In the genomic region with DNA sequence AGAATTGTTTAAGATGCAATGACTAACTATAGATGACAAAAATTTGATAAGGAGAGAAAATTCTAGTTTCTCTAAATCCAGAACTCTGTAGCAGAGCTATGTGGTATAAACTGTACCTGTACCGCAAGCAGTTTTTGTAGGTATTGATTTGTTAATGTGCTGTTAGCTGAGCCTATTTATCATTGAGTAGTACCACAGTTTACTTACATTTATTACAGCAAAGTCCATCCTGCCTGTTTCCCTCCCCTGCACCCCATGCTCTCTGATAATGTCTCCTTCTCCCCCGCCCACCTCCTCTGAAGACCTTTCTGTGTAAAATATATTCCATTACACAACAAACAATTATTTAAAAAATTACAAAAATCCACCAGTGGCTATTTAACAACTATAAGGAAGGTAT, we compare ENCODE assay signal across 39 cellular contexts.
"Had no signal": no experiment of that assay in that cellular context is flagged by ENCODE, and none has a peak within 500 bp of the region (broad histone marks: within the 10 kb centered on the region; RNA-seq: fewer than 3 reads in every experiment).

No MANE protein-coding gene starts in this region.

- H3K36me3 Mint-ChIP-seq: activated naive CD4-positive, alpha-beta T cell treated with anti-CD3 and anti-CD28 coated beads, Interleukin-2, amount 10 ng/mL, durations not matched to agents 7 days and 5 days; activated naive CD4-positive, alpha-beta T cell treated with anti-CD3 and anti-CD28 coated beads, Interleukin-2, amount 50 U/mL, for 24 hours; activated naive CD4-positive, alpha-beta T cell treated with anti-CD3 and anti-CD28 coated beads, Interleukin-2, amount 50 U/mL, for 72 hours; activated naive CD8-positive, alpha-beta T cell treated with anti-CD3 and anti-CD28 coated beads, Interleukin-2, amount 10 ng/mL, durations not matched to agents 7 days and 5 days; brain had no signal

- H3K27me3 ChIP-seq: adrenal gland, ascending aorta, body of pancreas, brain microvascular endothelial cell, breast epithelium, cardiac muscle cell had no signal

- FAIRE-seq: astrocyte, bronchial epithelial cell had no signal

- DNase-seq: activated effector memory CD4-positive, alpha-beta T cell treated with anti-CD3 and anti-CD28 coated beads, Interleukin-2, amount 50 U/mL, for 16 hours; activated effector memory CD4-positive, alpha-beta T cell treated with Interleukin-2 at 50 U/mL for 16 hours; activated gamma-delta T cell; activated gamma-delta T cell treated with Interleukin-2 at 50 U/mL for 16 hours; activated naive CD4-positive, alpha-beta T cell; activated naive CD4-positive, alpha-beta T cell treated with anti-CD3 and anti-CD28 coated beads for 36 hours; activated naive CD4-positive, alpha-beta T cell treated with anti-CD3 and anti-CD28 coated beads, Interleukin-2, amount 10 ng/mL, durations not matched to agents 7 days and 5 days; activated naive CD4-positive, alpha-beta T cell treated with anti-CD3 and anti-CD28 coated beads, Interleukin-2, amount 50 U/mL, for 16 hours; activated naive CD4-positive, alpha-beta T cell treated with Interleukin-2 at 50 U/mL for 16 hours; activated naive CD8-positive, alpha-beta T cell treated with anti-CD3 and anti-CD28 coated beads, Interleukin-2, amount 10 ng/mL, durations not matched to agents 7 days and 5 days; activated naive CD8-positive, alpha-beta T cell treated with anti-CD3 and anti-CD28 coated beads, Interleukin-2, amount 50 U/mL, for 24 hours; activated T-cell treated with anti-CD3 and anti-CD28 coated beads for 4 hours; activated T-cell treated with anti-CD3 and anti-CD28 coated beads, Interleukin-2, amount 50 U/mL, for 1 hour; activated T-cell treated with anti-CD3 and anti-CD28 coated beads, Interleukin-2, amount 50 U/mL, for 24 hours; activated T-cell treated with anti-CD3 and anti-CD28 coated beads, Interleukin-2, amount 50 U/mL, for 4 hours; activated T-cell treated with anti-CD3 and anti-CD28 coated beads, Interleukin-2, amount 50 U/mL, for 48 hours; activated T-cell treated with anti-CD3 and anti-CD28 coated beads, Interleukin-2, amount 50 U/mL, for 72 hours; adrenal gland; amniotic stem cell; amygdala; anterior cingulate cortex; aorta; body of pancreas; brain microvascular endothelial cell; caudate nucleus; central memory CD4-positive, alpha-beta T cell; cerebellar nuclear complex had no signal

- H3K4me1 ChIP-seq: adrenal gland, ascending aorta, body of pancreas, breast epithelium had no signal

- H3K4me3 ChIP-seq: adrenal gland, ascending aorta, body of pancreas, breast epithelium, cardiac muscle cell had no signal

- H3K36me3 ChIP-seq: adrenal gland, ascending aorta, brain microvascular endothelial cell, breast epithelium, cardiac muscle cell had no signal

- H3K27me3 Mint-ChIP-seq: activated naive CD4-positive, alpha-beta T cell treated with anti-CD3 and anti-CD28 coated beads, Interleukin-2, amount 10 ng/mL, durations not matched to agents 7 days and 5 days; central memory CD8-positive, alpha-beta T cell had no signal

- H3K9me3 ChIP-seq: adrenal gland, ascending aorta, body of pancreas had no signal

- H3K27ac ChIP-seq: adrenal gland, ascending aorta, body of pancreas, brain microvascular endothelial cell, breast epithelium, cardiac muscle cell had no signal

- H3K27ac Mint-ChIP-seq: activated naive CD4-positive, alpha-beta T cell treated with anti-CD3 and anti-CD28 coated beads for 36 hours; activated naive CD4-positive, alpha-beta T cell treated with anti-CD3 and anti-CD28 coated beads, Interleukin-2, amount 10 ng/mL, durations not matched to agents 7 days and 5 days; activated naive CD4-positive, alpha-beta T cell treated with anti-CD3 and anti-CD28 coated beads, Interleukin-2, amount 50 U/mL, for 24 hours; activated naive CD4-positive, alpha-beta T cell treated with anti-CD3 and anti-CD28 coated beads, Interleukin-2, amount 50 U/mL, for 72 hours; activated naive CD8-positive, alpha-beta T cell treated with anti-CD3 and anti-CD28 coated beads, Interleukin-2, amount 10 ng/mL, durations not matched to agents 7 days and 5 days; activated naive CD8-positive, alpha-beta T cell treated with anti-CD3 and anti-CD28 coated beads, Interleukin-2, amount 50 U/mL, for 24 hours; activated T-cell treated with anti-CD3 and anti-CD28 coated beads, Interleukin-2, amount 50 U/mL, for 24 hours; activated T-cell treated with anti-CD3 and anti-CD28 coated beads, Interleukin-2, amount 50 U/mL, for 72 hours; activated T-helper 1 cell treated with anti-CD3 and anti-CD28 coated beads, Interleukin-12 subunit alpha, Interleukin-12 subunit beta, Interleukin-2, Interleukin-4 antibody, amounts not matched to agents 30 ng/mL and 10 ng/mL and 1 ng/mL, durations not matched to agents 14 hours and 24 hours and 36 hours; activated T-helper 17 cell treated with anti-CD3 and anti-CD28 coated beads, Interleukin-2, amount 50 U/mL, for 72 hours; activated T-helper 2 cell treated with anti-CD3 and anti-CD28 coated beads, Interferon-gamma antibody, Interleukin-2, Interleukin-4, amounts not matched to agents 10 μg/mL and 5 μg/mL and 100 μg/mL, durations not matched to agents 14 hours and 24 hours and 36 hours; brain had no signal

- H3K9me3 Mint-ChIP-seq: activated naive CD4-positive, alpha-beta T cell treated with anti-CD3 and anti-CD28 coated beads for 36 hours; activated naive CD4-positive, alpha-beta T cell treated with anti-CD3 and anti-CD28 coated beads, Interleukin-2, amount 10 ng/mL, durations not matched to agents 7 days and 5 days; activated naive CD4-positive, alpha-beta T cell treated with anti-CD3 and anti-CD28 coated beads, Interleukin-2, amount 50 U/mL, for 24 hours; activated T-cell treated with anti-CD3 and anti-CD28 coated beads, Interleukin-2, amount 50 U/mL, for 4 hours; activated T-helper 1 cell treated with anti-CD3 and anti-CD28 coated beads, Interleukin-12 subunit alpha, Interleukin-12 subunit beta, Interleukin-2, Interleukin-4 antibody, amounts not matched to agents 30 ng/mL and 10 ng/mL and 1 ng/mL, durations not matched to agents 14 hours and 24 hours and 36 hours; activated T-helper 17 cell treated with anti-CD3 and anti-CD28 coated beads, Interleukin-2, amount 50 U/mL, for 72 hours; activated T-helper 2 cell treated with anti-CD3 and anti-CD28 coated beads, Interferon-gamma antibody, Interleukin-2, Interleukin-4, amounts not matched to agents 10 μg/mL and 5 μg/mL and 100 μg/mL, durations not matched to agents 14 hours and 24 hours and 36 hours had no signal

- H3K4me1 Mint-ChIP-seq: activated naive CD4-positive, alpha-beta T cell treated with anti-CD3 and anti-CD28 coated beads, Interleukin-2, amount 10 ng/mL, durations not matched to agents 7 days and 5 days; activated naive CD4-positive, alpha-beta T cell treated with anti-CD3 and anti-CD28 coated beads, Interleukin-2, amount 50 U/mL, for 24 hours; activated naive CD8-positive, alpha-beta T cell treated with anti-CD3 and anti-CD28 coated beads, Interleukin-2, amount 10 ng/mL, durations not matched to agents 7 days and 5 days; activated naive CD8-positive, alpha-beta T cell treated with anti-CD3 and anti-CD28 coated beads, Interleukin-2, amount 50 U/mL, for 24 hours; activated T-helper 17 cell treated with anti-CD3 and anti-CD28 coated beads, Interleukin-2, amount 50 U/mL, for 72 hours; brain; central memory CD8-positive, alpha-beta T cell had no signal

- ATAC-seq: activated naive CD4-positive, alpha-beta T cell treated with anti-CD3 and anti-CD28 coated beads, Interleukin-2, amount 50 U/mL, for 72 hours; activated naive CD8-positive, alpha-beta T cell treated with anti-CD3 and anti-CD28 coated beads, Interleukin-2, amount 50 U/mL, for 24 hours; activated T-cell treated with anti-CD3 and anti-CD28 coated beads, Interleukin-2, amount 50 U/mL, for 4 hours; activated T-cell treated with anti-CD3 and anti-CD28 coated beads, Interleukin-2, amount 50 U/mL, for 72 hours; activated T-helper 17 cell treated with anti-CD3 and anti-CD28 coated beads, Interleukin-2, amount 50 U/mL, for 72 hours; body of pancreas had no signal

- H3K4me3 Mint-ChIP-seq: activated naive CD4-positive, alpha-beta T cell treated with anti-CD3 and anti-CD28 coated beads for 36 hours; activated naive CD4-positive, alpha-beta T cell treated with anti-CD3 and anti-CD28 coated beads, Interleukin-2, amount 10 ng/mL, durations not matched to agents 7 days and 5 days; activated naive CD4-positive, alpha-beta T cell treated with anti-CD3 and anti-CD28 coated beads, Interleukin-2, amount 50 U/mL, for 24 hours; activated naive CD8-positive, alpha-beta T cell treated with anti-CD3 and anti-CD28 coated beads, Interleukin-2, amount 10 ng/mL, durations not matched to agents 7 days and 5 days; activated naive CD8-positive, alpha-beta T cell treated with anti-CD3 and anti-CD28 coated beads, Interleukin-2, amount 50 U/mL, for 24 hours; activated T-cell treated with anti-CD3 and anti-CD28 coated beads, Interleukin-2, amount 50 U/mL, for 24 hours; activated T-cell treated with anti-CD3 and anti-CD28 coated beads, Interleukin-2, amount 50 U/mL, for 4 hours; activated T-cell treated with anti-CD3 and anti-CD28 coated beads, Interleukin-2, amount 50 U/mL, for 72 hours; activated T-helper 1 cell treated with anti-CD3 and anti-CD28 coated beads, Interleukin-12 subunit alpha, Interleukin-12 subunit beta, Interleukin-2, Interleukin-4 antibody, amounts not matched to agents 30 ng/mL and 10 ng/mL and 1 ng/mL, durations not matched to agents 14 hours and 24 hours and 36 hours; activated T-helper 17 cell treated with anti-CD3 and anti-CD28 coated beads, Interleukin-2, amount 50 U/mL, for 72 hours; brain; central memory CD8-positive, alpha-beta T cell had no signal
